In genomic region chr2:10448646-10449480, GRCh38 we compare ENCODE assay signal across 1 cellular context.
A peak's percentile ranks its signal among the peaks of the same experiment; 100 is the strongest.
TF ChIP-seq lines count a peak whose summit lies in the region.

No MANE protein-coding gene starts in this region.

TF ChIP-seq in HepG2, 621 proteins besides CTCF, POLR2A, EP300 and RAD21 (continued from another document and continues in another):
- TF ChIP-seq ZHX2 (IDR thresholded peaks at IDR 0.05; ENCODE audit: low read depth) (peak; percentile 38; the same call in 1 of the 2 replicates), ZHX2 (CRISPR knock-in tag; IDR thresholded peaks at IDR 0.05; ENCODE audit: borderline replicate concordance) (peak; percentile 98), TBP (CRISPR knock-in tag; IDR thresholded peaks at IDR 0.05) (no peak), ZNF557 (CRISPR knock-in tag; IDR thresholded peaks at IDR 0.05) (peak; percentile 98), HMG20A (CRISPR knock-in tag; IDR thresholded peaks at IDR 0.05; ENCODE audit: borderline replicate concordance) (peak; percentile 64), BCL3 (CRISPR knock-in tag; IDR thresholded peaks at IDR 0.05) (peak; percentile 100), RXRB (CRISPR knock-in tag; IDR thresholded peaks at IDR 0.05; ENCODE audit: borderline replicate concordance) (peak; percentile 84), ZBTB21 (CRISPR knock-in tag; IDR thresholded peaks at IDR 0.05) (peak; percentile 51; the same call in 1 of the 2 replicates), ZNF337 (CRISPR knock-in tag; IDR thresholded peaks at IDR 0.05; ENCODE audit: borderline replicate concordance, low read depth) (peak; percentile 99; the same call in 1 of the 2 replicates), TFE3 (CRISPR knock-in tag; IDR thresholded peaks at IDR 0.05) (peak; percentile 95), EED (CRISPR knock-in tag; IDR thresholded peaks at IDR 0.05) (peak; percentile 100), ZNF362 (CRISPR knock-in tag; IDR thresholded peaks at IDR 0.05; ENCODE audit: borderline replicate concordance) (peak; percentile 76), ZNF260 (CRISPR knock-in tag; IDR thresholded peaks at IDR 0.05; ENCODE audit: borderline replicate concordance, low read depth) (peak; percentile 85; the same call in 1 of the 2 replicates), ELK4 (CRISPR knock-in tag; IDR thresholded peaks at IDR 0.05; ENCODE audit: borderline replicate concordance) (peak; percentile 90; the same call in 1 of the 2 replicates), ZNF10 (CRISPR knock-in tag; IDR thresholded peaks at IDR 0.05; ENCODE audit: borderline replicate concordance, low read depth) (no peak; the same call in 1 of the 2 replicates), PBX3 (CRISPR knock-in tag; IDR thresholded peaks at IDR 0.05; ENCODE audit: borderline replicate concordance) (peak; percentile 92; the same call in 1 of the 2 replicates), ZNF660 (CRISPR knock-in tag; IDR thresholded peaks at IDR 0.05; ENCODE audit: borderline replicate concordance, low read depth) (peak; percentile 97), ZNF24 (IDR thresholded peaks at IDR 0.05) (peak; percentile 36; the same call in 1 of the 2 replicates), ZNF788 (CRISPR knock-in tag; IDR thresholded peaks at IDR 0.05; ENCODE audit: borderline replicate concordance) (peak; percentile 97), ZBTB8A (CRISPR knock-in tag; IDR thresholded peaks at IDR 0.05; ENCODE audit: borderline replicate concordance, low read depth) (peak; percentile 93; the same call in 1 of the 2 replicates), E2F1 (CRISPR knock-in tag; IDR thresholded peaks at IDR 0.05) (peak; percentile 88), ELF4 (CRISPR knock-in tag; IDR thresholded peaks at IDR 0.05; ENCODE audit: borderline replicate concordance) (peak; percentile 94), SNRNP70 (IDR thresholded peaks at IDR 0.05; ENCODE audit: low read depth, low read length) (no peak), PHB2 (IDR thresholded peaks at IDR 0.05; ENCODE audit: partially characterized antibody) (no peak), SUZ12 (IDR thresholded peaks at IDR 0.05; ENCODE audit: low read depth, low read length) (no peak), TCF7L2 (IDR thresholded peaks at IDR 0.05; ENCODE audit: low read depth, low read length) (no peak), CENPT (CRISPR knock-in tag; IDR thresholded peaks at IDR 0.05; ENCODE audit: low read depth) (peak; percentile 99), ZNF891 (CRISPR knock-in tag; IDR thresholded peaks at IDR 0.05) (peak; percentile 98), ATAD3A (CRISPR knock-in tag; IDR thresholded peaks at IDR 0.05) (peak; percentile 95), ZMAT5 (CRISPR knock-in tag; IDR thresholded peaks at IDR 0.05; ENCODE audit: borderline replicate concordance, low read depth) (peak; percentile 92; the same call in 1 of the 2 replicates), ZNF101 (CRISPR knock-in tag; IDR thresholded peaks at IDR 0.05; ENCODE audit: borderline replicate concordance, low read depth) (peak; percentile 90; the same call in 1 of the 2 replicates), SIN3B (IDR thresholded peaks at IDR 0.05; ENCODE audit: low read length) (no peak), KDM6A (CRISPR knock-in tag; IDR thresholded peaks at IDR 0.05; ENCODE audit: low read depth) (no peak), ZNF672 (CRISPR knock-in tag; IDR thresholded peaks at IDR 0.05) (peak; percentile 91), PHF8 (CRISPR knock-in tag; IDR thresholded peaks at IDR 0.05) (peak; percentile 86), ZGPAT (CRISPR knock-in tag; IDR thresholded peaks at IDR 0.05) (peak; percentile 98), FOXC1 (CRISPR knock-in tag; IDR thresholded peaks at IDR 0.05; ENCODE audit: borderline replicate concordance) (peak; percentile 100), ZNF775 (CRISPR knock-in tag; IDR thresholded peaks at IDR 0.05; ENCODE audit: borderline replicate concordance) (0 out of 2 replicates have a peak, but pooled peaks have one; percentile 70), ZFP1 (CRISPR knock-in tag; IDR thresholded peaks at IDR 0.05) (0 out of 2 replicates have a peak, but pooled peaks have one; percentile 53), HOXD1 (CRISPR knock-in tag; IDR thresholded peaks at IDR 0.05) (peak; percentile 94), ZNF234 (CRISPR knock-in tag; conservative IDR thresholded peaks at IDR 0.05) (peak; percentile 86; the same call in 1 of the 2 replicates), FOXO4 (CRISPR knock-in tag; conservative IDR thresholded peaks at IDR 0.05) (peak; percentile 100), ZNF598 (CRISPR knock-in tag; IDR thresholded peaks at IDR 0.05; ENCODE audit: borderline replicate concordance) (peak; percentile 99), ZNF20 (CRISPR knock-in tag; IDR thresholded peaks at IDR 0.05) (peak; percentile 78; the same call in 1 of the 2 replicates), MAZ (IDR thresholded peaks at IDR 0.05; ENCODE audit: borderline replicate concordance, low read depth, low read length) (peak; percentile 76), MAZ (CRISPR knock-in tag; IDR thresholded peaks at IDR 0.05; ENCODE audit: low read depth) (peak; percentile 98)
